ENCODE assay signal across 1 cellular context in the genomic region with DNA sequence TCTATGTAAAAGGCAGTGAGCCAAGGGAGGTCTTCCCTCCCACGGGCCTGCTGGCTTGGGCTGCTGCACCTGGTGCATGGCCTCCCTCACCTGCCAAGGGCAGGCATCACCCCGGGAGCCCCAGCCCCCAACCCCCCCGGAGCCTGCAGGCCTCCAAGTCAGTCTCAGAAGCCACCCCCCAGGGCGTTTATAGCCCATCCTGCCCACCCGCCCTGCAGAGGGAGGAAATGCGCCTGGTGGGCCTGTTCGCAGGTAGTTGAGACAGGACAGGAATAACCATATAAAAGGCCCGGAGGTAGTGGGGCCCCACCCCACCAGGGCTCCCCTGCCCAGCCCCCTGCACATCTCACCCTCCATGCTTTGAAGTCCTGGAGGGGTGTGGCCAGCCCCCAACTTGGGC.
TF ChIP-seq lines count a peak whose summit lies in the region.

No MANE protein-coding gene starts in this region.

TF ChIP-seq in GM23338, 12 proteins besides CTCF, POLR2A, EP300 and RAD21 (continued from another document):
- TF ChIP-seq REST (IDR thresholded peaks at IDR 0.05; ENCODE audit: unreplicated experiment), result no peak
